8 cellular contexts compared by ENCODE assay signal in genomic region chr19:35114656-35115537, GRCh38. TPM values are rescaled to one million over a fixed set of nuclear protein-coding genes. Genes with fewer than 3 reads are reported as not detected.
A peak's percentile ranks its signal among the peaks of the same experiment; 100 is the strongest.
DNase-seq lines count a peak whose midpoint lies in the region; ATAC-seq and TF ChIP-seq lines count a peak whose summit lies in the region.

No MANE protein-coding gene starts in this region.

- H3K4me3 Mint-ChIP-seq in activated naive CD8-positive, alpha-beta T cell treated with anti-CD3 and anti-CD28 coated beads for 36 hours: no peak overlapping the region

- H3K36me3 Mint-ChIP-seq in activated naive CD8-positive, alpha-beta T cell treated with anti-CD3 and anti-CD28 coated beads for 36 hours: no peaks in the 10 kb centered on the region

- peak; percentile 31 for DNase-seq in AG10803 (ENCODE audit: low read depth)
- peak; percentile 97 for DNase-seq in H7
- DNase-seq in SK-MEL-5 (ENCODE audit: low read depth, low spot score): peak; percentile 80
- DNase-seq in activated naive CD8-positive, alpha-beta T cell treated with anti-CD3 and anti-CD28 coated beads for 36 hours: peak; percentile 70
- DNase-seq in head of caudate nucleus: peak; percentile 82 to 97 (median 92)
- peak; percentile 83 for DNase-seq in omental fat pad (ENCODE audit: low spot score)
- DNase-seq in superior temporal gyrus (ENCODE audit: extremely low spot score): peak; percentile 92

- H3K4me3 ChIP-seq in AG10803 (ENCODE audit: low read length): no peak overlapping the region
- peak overlapping the region; percentile 47 for H3K4me3 ChIP-seq in H7 (ENCODE audit: insufficient read depth, low read depth, low read length)

- H3K36me3 ChIP-seq in H7 (replicated peaks; ENCODE audit: control insufficient read depth, insufficient read depth, low read length): no peaks in the 10 kb centered on the region

- H3K27me3 Mint-ChIP-seq in activated naive CD8-positive, alpha-beta T cell treated with anti-CD3 and anti-CD28 coated beads for 36 hours: no peaks in the 10 kb centered on the region

- ATAC-seq in omental fat pad (ENCODE audit: low FRiP score): peak; percentile 81
- no peak for ATAC-seq in HG03280 (IDR thresholded peaks at IDR 0.05; ENCODE audit: unreplicated experiment)

- no peaks in the 10 kb centered on the region for H3K27me3 ChIP-seq in H7 (ENCODE audit: control insufficient read depth, insufficient read depth, low read length)

- intact Hi-C loops in head of caudate nucleus (cut with DNase I): no loop called here

- peak overlapping the region; percentile 42 for H3K27ac Mint-ChIP-seq in activated naive CD8-positive, alpha-beta T cell treated with anti-CD3 and anti-CD28 coated beads for 36 hours

- H3K4me1 Mint-ChIP-seq in activated naive CD8-positive, alpha-beta T cell treated with anti-CD3 and anti-CD28 coated beads for 36 hours: peaks cover 5% of the 10 kb centered on the region

- in situ Hi-C loops in SK-MEL-5 (cut with HindIII; ENCODE audit: low pct_unique_long_range_greater_than_20kb, low sequenced_read_pairs): no loop called here

- H3K9me3 Mint-ChIP-seq in activated naive CD8-positive, alpha-beta T cell treated with anti-CD3 and anti-CD28 coated beads for 36 hours: no peaks in the 10 kb centered on the region

- TF ChIP-seq CTCF in AG10803 (conservative IDR thresholded peaks at IDR 0.05; ENCODE audit: low read length) (peak; percentile 97), omental fat pad (IDR thresholded peaks at IDR 0.05) (peak in 1 of 3 donors; percentile 84)

RNA-seq across cellular contexts. Expression of gene FXYD3, which starts 0.7 kb away (rescaled TPM):
- not detected in 2 replicates for total RNA-seq in H7 (2014; rRNA removed; shearing (Covaris generic))
- total RNA-seq in SK-MEL-5 (2014; rRNA removed; shearing (Covaris generic)): not detected in 2 replicates
- not detected in 2 replicates for polyA plus RNA-seq in SK-MEL-5 (2015; cell fraction: cytosol; rRNA removed)
- polyA plus RNA-seq in SK-MEL-5 (2015; cell fraction: nucleus; rRNA removed): not detected in 2 replicates
- total RNA-seq in activated naive CD8-positive, alpha-beta T cell treated with anti-CD3 and anti-CD28 coated beads for 36 hours: not detected
- 1 to 10 TPM in 1 of 4 donors, under 1 TPM in 1, not detected in 2; 0.38 to 2.6 TPM for total RNA-seq in omental fat pad

RNA-seq across cellular contexts. Expression of gene LGI4, which starts 20.0 kb away (rescaled TPM):
- 2.9 and 10.4 TPM in 2 replicates for total RNA-seq in H7 (2014; rRNA removed; shearing (Covaris generic))
- 0.11 TPM in 1 of 2 replicates, not detected in the other for total RNA-seq in SK-MEL-5 (2014; rRNA removed; shearing (Covaris generic))
- not detected in 2 replicates for polyA plus RNA-seq in SK-MEL-5 (2015; cell fraction: cytosol; rRNA removed)
- not detected in 2 replicates for polyA plus RNA-seq in SK-MEL-5 (2015; cell fraction: nucleus; rRNA removed)
- not detected for total RNA-seq in activated naive CD8-positive, alpha-beta T cell treated with anti-CD3 and anti-CD28 coated beads for 36 hours
- total RNA-seq in omental fat pad: 10 to 100 TPM in 1 of 4 donors, 1 to 10 TPM in 3; 6.2 to 31.1 (median 8.3) TPM

RNA-seq across cellular contexts. Expression of gene FXYD1, which starts 23.7 kb away (rescaled TPM):
- total RNA-seq in H7 (2014; rRNA removed; shearing (Covaris generic)): 5.0 and 6.1 TPM in 2 replicates
- total RNA-seq in SK-MEL-5 (2014; rRNA removed; shearing (Covaris generic)): not detected in 2 replicates
- polyA plus RNA-seq in SK-MEL-5 (2015; cell fraction: cytosol; rRNA removed): 0.13 TPM in 1 of 2 replicates, not detected in the other
- polyA plus RNA-seq in SK-MEL-5 (2015; cell fraction: nucleus; rRNA removed): not detected in 2 replicates
- 1 to 10 TPM; 1.1 TPM for total RNA-seq in activated naive CD8-positive, alpha-beta T cell treated with anti-CD3 and anti-CD28 coated beads for 36 hours
- 10 to 100 TPM; 20.5 to 32.2 (median 25.7) TPM for total RNA-seq in omental fat pad

RNA-seq across cellular contexts. Expression of gene FXYD7, which starts 28.2 kb away (rescaled TPM):
- total RNA-seq in H7 (2014; rRNA removed; shearing (Covaris generic)): 1.3 and 1.8 TPM in 2 replicates
- total RNA-seq in SK-MEL-5 (2014; rRNA removed; shearing (Covaris generic)): not detected in 2 replicates
- polyA plus RNA-seq in SK-MEL-5 (2015; cell fraction: cytosol; rRNA removed): not detected in 2 replicates
- 0.22 TPM in 1 of 2 replicates, not detected in the other for polyA plus RNA-seq in SK-MEL-5 (2015; cell fraction: nucleus; rRNA removed)
- total RNA-seq in activated naive CD8-positive, alpha-beta T cell treated with anti-CD3 and anti-CD28 coated beads for 36 hours: under 1 TPM; 0.54 to 0.62 TPM
- total RNA-seq in omental fat pad: not detected

RNA-seq across cellular contexts. Expression of gene FXYD5, which starts 39.6 kb away (rescaled TPM):
- 101 and 115 TPM in 2 replicates for total RNA-seq in H7 (2014; rRNA removed; shearing (Covaris generic))
- 71.3 and 79.3 TPM in 2 replicates for total RNA-seq in SK-MEL-5 (2014; rRNA removed; shearing (Covaris generic))
- 139 and 147 TPM in 2 replicates for polyA plus RNA-seq in SK-MEL-5 (2015; cell fraction: cytosol; rRNA removed)
- polyA plus RNA-seq in SK-MEL-5 (2015; cell fraction: nucleus; rRNA removed): 14.3 and 18.9 TPM in 2 replicates
- total RNA-seq in activated naive CD8-positive, alpha-beta T cell treated with anti-CD3 and anti-CD28 coated beads for 36 hours: 100 to 1,000 TPM; 272 to 275 TPM
- total RNA-seq in omental fat pad: 100 to 1,000 TPM in 1 of 4 donors, 10 to 100 TPM in 3; 68.9 to 129 (median 88.8) TPM

Comparison
In these comparisons a context has a peak if more than half of its experiments do, and no peak if none do; other contexts are left out.
1. DNase-seq: peak in every context shown above with its lines; median percentile 97 in H7; 92 in superior temporal gyrus; 92 in head of caudate nucleus; 83 in omental fat pad; 80 in SK-MEL-5; 70 in activated naive CD8-positive, alpha-beta T cell treated with anti-CD3 and anti-CD28 coated beads for 36 hours; 31 in AG10803.